Comparison of ENCODE assay signal across 8 cellular contexts in genomic region chr11:14891143-14892035, GRCh38. TPM values are rescaled to one million over a fixed set of nuclear protein-coding genes. Genes with fewer than 3 reads are reported as not detected.
DNase-seq lines count a peak whose midpoint lies in the region; ATAC-seq, FAIRE-seq and TF ChIP-seq lines count a peak whose summit lies in the region.

No MANE protein-coding gene starts in this region.

- H3K27me3 Mint-ChIP-seq in WTC11 (ENCODE audit: low read depth), result peaks cover 34% of the 10 kb centered on the region

- peak overlapping the region; percentile 89 for H3K4me3 ChIP-seq in AG04449 (ENCODE audit: low read depth, low read length)
- H3K4me3 ChIP-seq in bronchial epithelial cell (ENCODE audit: low read depth, low read length), result peak overlapping the region; percentile 87
- H3K4me3 ChIP-seq in spleen, result peak overlapping the region; percentile 72 to 79 (median 76)

- WGBS in spleen, 5 donors, result 0 to 1% (median 0%) methylated on average over 30 to 67 of the region's 67 CpGs

- H3K27ac ChIP-seq in spleen, result peak overlapping the region; percentile 90 to 97 (median 96)

- DNase-seq in AG04449 (ENCODE audit: low read depth, low spot score), result no peak
- peak; percentile 89 for DNase-seq in NCI-H2196 treated with DMSO at 0.1 percent for 48 hours (lab: John Stamatoyannopoulos, UW; ENCODE audit: unreplicated experiment)
- DNase-seq in WTC11 (ENCODE audit: low spot score), result peak; percentile 91
- peak; percentile 75 for DNase-seq in bronchial epithelial cell (ENCODE audit: low read depth)
- DNase-seq in iris pigment epithelial cell (ENCODE audit: low read depth), result peak; percentile 88
- DNase-seq in spleen, result peak; percentile 96

- TF ChIP-seq POLR2A in spleen (IDR thresholded peaks at IDR 0.05), result peak in 2 of 3 donors; percentile 34 to 45

- intact Hi-C loops in spleen (cut with DNase I; ENCODE audit: low total_unique reads), result no loop called here

- H3K36me3 ChIP-seq in bronchial epithelial cell (ENCODE audit: control insufficient read depth, insufficient read depth, low read length) (no peaks in the 10 kb centered on the region), spleen (no peaks in the 10 kb centered on the region)

- H3K9me3 Mint-ChIP-seq in WTC11, result peaks cover 11% of the 10 kb centered on the region

- H3K4me1 ChIP-seq in spleen, result peaks cover 8 to 71% (median 29%) of the 10 kb centered on the region in 6 donors

- H3K36me3 Mint-ChIP-seq in WTC11, result no peaks in the 10 kb centered on the region

- H3K27me3 ChIP-seq in bronchial epithelial cell (ENCODE audit: control insufficient read depth, insufficient read depth, low read length), result no peaks in the 10 kb centered on the region
- H3K27me3 ChIP-seq in spleen (replicated peaks in 1 of 7), result no peaks in the 10 kb centered on the region

- peaks cover 20% of the 10 kb centered on the region for H3K4me1 Mint-ChIP-seq in WTC11

- H3K4me3 Mint-ChIP-seq in WTC11, result peak overlapping the region; percentile 90

- no peak for FAIRE-seq in bronchial epithelial cell (lab: Jason Lieb, UNC)

- POLR2A ChIA-PET in AG04449 (lab: Yijun Ruan, JAX), result interaction anchor here (0.7 kb wide), 1 partner anchor 371 kb away, joined by 3 read pairs; the partner anchor contains the start of gene PSMA1
- POLR2A ChIA-PET in WTC11 (lab: Charles Lee), result interaction anchor here (0.6 to 1.6 kb wide), 6 partner anchors 13 to 247 kb away, joined by 3 to 9 read pairs (median 4); partner anchors contain the start of gene PDE3B

- CTCF ChIA-PET in AG04449 (lab: Yijun Ruan, JAX), result interaction anchor here (0.7 to 9.0 kb wide), 5 partner anchors 9 to 31 kb away, joined by 3 to 94 read pairs (median 3); no protein-coding TSS in a partner anchor
- CTCF ChIA-PET in WTC11 (lab: Charles Lee), result interaction anchor here (0.7 to 6.5 kb wide), 12 partner anchors 15 to 371 kb away, joined by 3 to 141 read pairs (median 8); partner anchors contain the start of gene PSMA1

- peak overlapping the region; percentile 50 for H3K27ac Mint-ChIP-seq in WTC11

- ATAC-seq in GM18870 (IDR thresholded peaks at IDR 0.05; ENCODE audit: unreplicated experiment) (peak; percentile 45), HG03108 (IDR thresholded peaks at IDR 0.05; ENCODE audit: unreplicated experiment) (peak; percentile 39), WTC11 (peak; percentile 57)

- no peak for TF ChIP-seq CTCF in AG04449 (IDR thresholded peaks at IDR 0.05; ENCODE audit: insufficient read depth, low read length, missing control alignments)
- TF ChIP-seq CTCF in WTC11 (IDR thresholded peaks at IDR 0.05), result no peak
- TF ChIP-seq CTCF in bronchial epithelial cell (IDR thresholded peaks at IDR 0.05; ENCODE audit: insufficient read depth, low read length, severe bottlenecking), result no peak
- TF ChIP-seq CTCF in spleen (IDR thresholded peaks at IDR 0.05 in 8 of 11, conservative IDR thresholded peaks at IDR 0.05 in 3 of 11), result peak in 2 of 11 experiments; percentile 7 to 16

- H3K9me3 ChIP-seq in spleen, result no peaks in the 10 kb centered on the region

TF ChIP-seq in WTC11, 78 proteins besides CTCF, POLR2A, EP300 and RAD21 (continues in another document):
- TF ChIP-seq SOX15 (CRISPR knock-in tag; IDR thresholded peaks at IDR 0.05) (no peak), USF1 (CRISPR knock-in tag; IDR thresholded peaks at IDR 0.05) (peak; percentile 91), USF2 (CRISPR knock-in tag; IDR thresholded peaks at IDR 0.05) (no peak; the same call in 1 of the 2 replicates), ZNF121 (CRISPR knock-in tag; IDR thresholded peaks at IDR 0.05) (peak; percentile 88), TEAD4 (CRISPR knock-in tag; IDR thresholded peaks at IDR 0.05) (peak; percentile 99), ZNF317 (CRISPR knock-in tag; IDR thresholded peaks at IDR 0.05; ENCODE audit: borderline replicate concordance, low read depth) (peak; percentile 87), NFATC4 (CRISPR knock-in tag; IDR thresholded peaks at IDR 0.05) (no peak), ELF4 (CRISPR knock-in tag; IDR thresholded peaks at IDR 0.05; ENCODE audit: low read depth) (peak; percentile 95), ATF6 (CRISPR knock-in tag; IDR thresholded peaks at IDR 0.05) (peak; percentile 91; the same call in 1 of the 2 replicates), TEAD1 (CRISPR knock-in tag; IDR thresholded peaks at IDR 0.05) (peak; percentile 100), ZNF416 (CRISPR knock-in tag; IDR thresholded peaks at IDR 0.05) (no peak), ZNF512 (CRISPR knock-in tag; IDR thresholded peaks at IDR 0.05; ENCODE audit: borderline replicate concordance) (0 out of 2 replicates have a peak, but pooled peaks have one; percentile 75), OVOL2 (CRISPR knock-in tag; IDR thresholded peaks at IDR 0.05; ENCODE audit: borderline replicate concordance) (no peak), SMAD4 (CRISPR knock-in tag; IDR thresholded peaks at IDR 0.05) (peak; percentile 98), ZNF219 (CRISPR knock-in tag; IDR thresholded peaks at IDR 0.05; ENCODE audit: borderline replicate concordance) (peak; percentile 98), NFE2L1 (CRISPR knock-in tag; IDR thresholded peaks at IDR 0.05) (peak; percentile 99), ZNF232 (CRISPR knock-in tag; IDR thresholded peaks at IDR 0.05) (peak; percentile 100), FOXK1 (CRISPR knock-in tag; IDR thresholded peaks at IDR 0.05) (peak; percentile 98), GABPB1 (CRISPR knock-in tag; IDR thresholded peaks at IDR 0.05) (no peak)
- TF ChIP-seq, protein P1, sequence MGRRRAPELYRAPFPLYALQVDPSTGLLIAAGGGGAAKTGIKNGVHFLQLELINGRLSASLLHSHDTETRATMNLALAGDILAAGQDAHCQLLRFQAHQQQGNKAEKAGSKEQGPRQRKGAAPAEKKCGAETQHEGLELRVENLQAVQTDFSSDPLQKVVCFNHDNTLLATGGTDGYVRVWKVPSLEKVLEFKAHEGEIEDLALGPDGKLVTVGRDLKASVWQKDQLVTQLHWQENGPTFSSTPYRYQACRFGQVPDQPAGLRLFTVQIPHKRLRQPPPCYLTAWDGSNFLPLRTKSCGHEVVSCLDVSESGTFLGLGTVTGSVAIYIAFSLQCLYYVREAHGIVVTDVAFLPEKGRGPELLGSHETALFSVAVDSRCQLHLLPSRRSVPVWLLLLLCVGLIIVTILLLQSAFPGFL (CRISPR knock-in tag; IDR thresholded peaks at IDR 0.05; ENCODE audit: borderline replicate concordance), result peak; percentile 98; the same call in 1 of the 2 replicates
- TF ChIP-seq, protein P2, sequence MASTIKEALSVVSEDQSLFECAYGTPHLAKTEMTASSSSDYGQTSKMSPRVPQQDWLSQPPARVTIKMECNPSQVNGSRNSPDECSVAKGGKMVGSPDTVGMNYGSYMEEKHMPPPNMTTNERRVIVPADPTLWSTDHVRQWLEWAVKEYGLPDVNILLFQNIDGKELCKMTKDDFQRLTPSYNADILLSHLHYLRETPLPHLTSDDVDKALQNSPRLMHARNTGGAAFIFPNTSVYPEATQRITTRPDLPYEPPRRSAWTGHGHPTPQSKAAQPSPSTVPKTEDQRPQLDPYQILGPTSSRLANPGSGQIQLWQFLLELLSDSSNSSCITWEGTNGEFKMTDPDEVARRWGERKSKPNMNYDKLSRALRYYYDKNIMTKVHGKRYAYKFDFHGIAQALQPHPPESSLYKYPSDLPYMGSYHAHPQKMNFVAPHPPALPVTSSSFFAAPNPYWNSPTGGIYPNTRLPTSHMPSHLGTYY (CRISPR knock-in tag; IDR thresholded peaks at IDR 0.05), result no peak

RNA-seq across cellular contexts. Expression of gene CYP2R1, which starts 0.6 kb away (rescaled TPM):
- total RNA-seq in WTC11 (2021) (14.9 to 23.1 TPM (median 18.3 TPM) in 3 replicates), bronchial epithelial cell (24.7 and 50.1 TPM in 2 replicates), spleen (10 to 100 TPM in 6 of 7 donors, 1 to 10 TPM in 1; 9.6 to 30.3 (median 15.6) TPM)
- 10 to 100 TPM; 23.5 to 45.0 (median 32.7) TPM for polyA plus RNA-seq in spleen
